ENCODE assay signal across 1 cellular context in genomic region chr15:75231836-75232235, GRCh38.
TF ChIP-seq lines count a peak whose summit lies in the region.

No MANE protein-coding gene starts in this region.

TF ChIP-seq in H1, 55 proteins besides CTCF, POLR2A, EP300 and RAD21:
- TF ChIP-seq SP1 (IDR thresholded peaks at IDR 0.05; ENCODE audit: low read depth, low read length) (no peak), ZNF274 (IDR thresholded peaks at IDR 0.05; ENCODE audit: borderline replicate concordance, extremely low read depth, low read length) (no peak), HDAC2 (IDR thresholded peaks at IDR 0.05; ENCODE audit: borderline replicate concordance in 1 of 2, low read depth in 2 of 2, low read length in 2 of 2) (no peak), SRF (IDR thresholded peaks at IDR 0.05; ENCODE audit: low read depth, low read length) (no peak), EZH2 (IDR thresholded peaks at IDR 0.05; ENCODE audit: low read depth, low read length, severe bottlenecking) (no peak), RBBP5 (IDR thresholded peaks at IDR 0.05; ENCODE audit: borderline replicate concordance, low read depth, low read length) (no peak), CTBP2 (IDR thresholded peaks at IDR 0.05; ENCODE audit: borderline replicate concordance, insufficient read depth, insufficient read length, low read length) (no peak), CBX5 (IDR thresholded peaks at IDR 0.05; ENCODE audit: low read depth, low read length) (no peak), RXRA (IDR thresholded peaks at IDR 0.05; ENCODE audit: insufficient read depth, low read depth, low read length) (no peak), CHD2 (IDR thresholded peaks at IDR 0.05; ENCODE audit: low read length) (no peak)
- TF ChIP-seq, protein P1, sequence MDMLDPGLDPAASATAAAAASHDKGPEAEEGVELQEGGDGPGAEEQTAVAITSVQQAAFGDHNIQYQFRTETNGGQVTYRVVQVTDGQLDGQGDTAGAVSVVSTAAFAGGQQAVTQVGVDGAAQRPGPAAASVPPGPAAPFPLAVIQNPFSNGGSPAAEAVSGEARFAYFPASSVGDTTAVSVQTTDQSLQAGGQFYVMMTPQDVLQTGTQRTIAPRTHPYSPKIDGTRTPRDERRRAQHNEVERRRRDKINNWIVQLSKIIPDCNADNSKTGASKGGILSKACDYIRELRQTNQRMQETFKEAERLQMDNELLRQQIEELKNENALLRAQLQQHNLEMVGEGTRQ (IDR thresholded peaks at IDR 0.05; ENCODE audit: low read length), result no peak
